Comparison of ENCODE assay signal across 17 cellular contexts in the genomic region with DNA sequence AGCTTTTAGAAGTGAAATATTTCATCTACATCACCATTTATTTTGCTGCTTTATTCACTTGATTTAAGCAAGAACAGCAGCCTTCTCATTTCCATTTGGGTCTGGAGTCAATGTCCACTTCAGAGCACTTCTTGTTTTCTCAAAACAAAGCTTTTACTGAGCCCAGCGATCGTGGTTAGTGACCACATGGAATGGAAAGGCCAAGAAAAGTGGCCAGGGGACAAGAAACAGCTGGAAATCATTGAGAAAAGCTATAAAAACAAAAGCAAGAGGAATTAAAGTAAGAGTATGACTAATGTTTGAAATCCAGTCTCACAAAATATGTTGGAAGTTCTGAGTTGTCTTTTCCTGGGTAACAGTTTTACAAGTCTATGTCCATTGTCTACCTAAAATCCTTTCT.
DNase-seq lines count a peak whose midpoint lies in the region; ATAC-seq and TF ChIP-seq lines count a peak whose summit lies in the region.
"Had no signal": no experiment of that assay in that cellular context is flagged by ENCODE, and none has a peak within 500 bp of the region (broad histone marks: within the 10 kb centered on the region; RNA-seq: fewer than 3 reads in every experiment).

No MANE protein-coding gene starts in this region.

- intact Hi-C loops in ascending aorta (cut with DNase I), result no loop called here
- intact Hi-C loops in activated T-helper 2 cell treated with anti-CD3 and anti-CD28 coated beads, Interferon-gamma antibody, Interleukin-2, Interleukin-4, amounts not matched to agents 10 μg/mL and 5 μg/mL and 100 μg/mL, durations not matched to agents 14 hours and 24 hours and 36 hours (cut with micrococcal nuclease), result no loop called here
- intact Hi-C loops in lower lobe of right lung (cut with DNase I), result no loop called here

- no peak overlapping the region for H3K27ac Mint-ChIP-seq in activated T-helper 2 cell treated with anti-CD3 and anti-CD28 coated beads, Interferon-gamma antibody, Interleukin-2, Interleukin-4, amounts not matched to agents 10 μg/mL and 5 μg/mL and 100 μg/mL, durations not matched to agents 14 hours and 24 hours and 36 hours
- H3K27ac Mint-ChIP-seq: GM23338 had no signal

- no peak overlapping the region for H2AFZ ChIP-seq in smooth muscle cell (ENCODE audit: low read depth)
- H2AFZ ChIP-seq: GM23338 had no signal

- peak overlapping the region; percentile 17 to 41 for H3K27ac ChIP-seq in ascending aorta
- peak overlapping the region; percentile 17 for H3K27ac ChIP-seq in smooth muscle cell (ENCODE audit: low read depth)
- no peak overlapping the region for H3K27ac ChIP-seq in lower lobe of right lung
- H3K27ac ChIP-seq: gastroesophageal sphincter, left ventricle myocardium inferior had no signal

- WGBS in smooth muscle cell (ENCODE audit: low lambda C conversion rate), result 32% methylated on average over 2 of the region's 2 CpGs

- H3K36me3 ChIP-seq in ascending aorta, result no peaks in the 10 kb centered on the region
- H3K36me3 ChIP-seq in smooth muscle cell (ENCODE audit: low read depth), result no peaks in the 10 kb centered on the region
- no peaks in the 10 kb centered on the region for H3K36me3 ChIP-seq in lower lobe of right lung
- H3K36me3 ChIP-seq: gastroesophageal sphincter, left ventricle myocardium inferior had no signal

- H3K9me3 Mint-ChIP-seq in activated T-helper 2 cell treated with anti-CD3 and anti-CD28 coated beads, Interferon-gamma antibody, Interleukin-2, Interleukin-4, amounts not matched to agents 10 μg/mL and 5 μg/mL and 100 μg/mL, durations not matched to agents 14 hours and 24 hours and 36 hours, result peaks cover 34% of the 10 kb centered on the region

- H3K36me3 Mint-ChIP-seq in activated T-helper 2 cell treated with anti-CD3 and anti-CD28 coated beads, Interferon-gamma antibody, Interleukin-2, Interleukin-4, amounts not matched to agents 10 μg/mL and 5 μg/mL and 100 μg/mL, durations not matched to agents 14 hours and 24 hours and 36 hours (ENCODE audit: low read depth), result no peaks in the 10 kb centered on the region

- no peaks in the 10 kb centered on the region for H3K27me3 Mint-ChIP-seq in activated T-helper 2 cell treated with anti-CD3 and anti-CD28 coated beads, Interferon-gamma antibody, Interleukin-2, Interleukin-4, amounts not matched to agents 10 μg/mL and 5 μg/mL and 100 μg/mL, durations not matched to agents 14 hours and 24 hours and 36 hours (ENCODE audit: low read depth)

- no peak overlapping the region for H3K9ac ChIP-seq in smooth muscle cell (ENCODE audit: low read depth)

- no peaks in the 10 kb centered on the region for H3F3A ChIP-seq in smooth muscle cell (ENCODE audit: low read depth)

- H3K4me1 ChIP-seq in ascending aorta (no peaks in the 10 kb centered on the region), smooth muscle cell (ENCODE audit: low read depth) (no peaks in the 10 kb centered on the region), lower lobe of right lung (no peaks in the 10 kb centered on the region)
- H3K4me1 ChIP-seq: gastroesophageal sphincter, left ventricle myocardium inferior had no signal

- no peaks in the 10 kb centered on the region for H4K20me1 ChIP-seq in smooth muscle cell (ENCODE audit: low read depth)

- H3K9me3 ChIP-seq in ascending aorta (peaks cover 0 to 14% of the 10 kb centered on the region in 2 donors), smooth muscle cell (replicated peaks; ENCODE audit: low read depth) (peaks cover under 1% of the 10 kb centered on the region), lower lobe of right lung (peaks cover 7% of the 10 kb centered on the region)

- no peaks in the 10 kb centered on the region for H3K4me1 Mint-ChIP-seq in activated T-helper 2 cell treated with anti-CD3 and anti-CD28 coated beads, Interferon-gamma antibody, Interleukin-2, Interleukin-4, amounts not matched to agents 10 μg/mL and 5 μg/mL and 100 μg/mL, durations not matched to agents 14 hours and 24 hours and 36 hours (ENCODE audit: low read depth)

- no peaks in the 10 kb centered on the region for H3K27me3 ChIP-seq in ascending aorta
- H3K27me3 ChIP-seq in smooth muscle cell (ENCODE audit: low read depth), result no peaks in the 10 kb centered on the region
- H3K27me3 ChIP-seq in lower lobe of right lung (ENCODE audit: low read depth), result no peaks in the 10 kb centered on the region
- H3K27me3 ChIP-seq: gastroesophageal sphincter had no signal

- no peak overlapping the region for H3K4me2 ChIP-seq in smooth muscle cell
- H3K4me2 ChIP-seq: GM23338 had no signal

- H3K4me3 ChIP-seq in ascending aorta (no peak overlapping the region), fibroblast of the aortic adventitia (ENCODE audit: low read depth, low read length) (no peak overlapping the region), smooth muscle cell (no peak overlapping the region), lower lobe of right lung (no peak overlapping the region)
- H3K4me3 ChIP-seq: gastroesophageal sphincter, GM23338, left ventricle myocardium inferior, mucosa of descending colon had no signal

- H3K79me2 ChIP-seq in smooth muscle cell (ENCODE audit: low read depth), result no peaks in the 10 kb centered on the region

- no peak overlapping the region for H3K4me3 Mint-ChIP-seq in activated T-helper 2 cell treated with anti-CD3 and anti-CD28 coated beads, Interferon-gamma antibody, Interleukin-2, Interleukin-4, amounts not matched to agents 10 μg/mL and 5 μg/mL and 100 μg/mL, durations not matched to agents 14 hours and 24 hours and 36 hours (ENCODE audit: low read depth)
- H3K4me3 Mint-ChIP-seq: GM23338 had no signal

- ATAC-seq in GM21367 (IDR thresholded peaks at IDR 0.05; ENCODE audit: unreplicated experiment), result no peak
- ATAC-seq in lower lobe of right lung, result no peak
- ATAC-seq: gastroesophageal sphincter, GM23338, mucosa of descending colon had no signal

- TF ChIP-seq CTCF in ascending aorta (IDR thresholded peaks at IDR 0.05), result no peak
- no peak for TF ChIP-seq CTCF in fibroblast of the aortic adventitia (IDR thresholded peaks at IDR 0.05; ENCODE audit: insufficient read depth, low read length)
- TF ChIP-seq CTCF in smooth muscle cell (IDR thresholded peaks at IDR 0.05; ENCODE audit: borderline replicate concordance, insufficient read depth, poor library complexity, severe bottlenecking), result no peak
- TF ChIP-seq CTCF in lower lobe of right lung (IDR thresholded peaks at IDR 0.05), result no peak

- DNase-seq in GM03348 (ENCODE audit: low spot score) (peak; percentile 44), ascending aorta (ENCODE audit: low spot score in 2 of 2) (no peak), fibroblast of the aortic adventitia (ENCODE audit: low read depth) (peak; percentile 12), smooth muscle cell (lab: John Stamatoyannopoulos, UW; ENCODE audit: unreplicated experiment) (no peak), lower lobe of right lung (no peak)
- no peak for DNase-seq in activated T-helper 2 cell treated with anti-CD3 and anti-CD28 coated beads, Interferon-gamma antibody, Interleukin-2, Interleukin-4, amounts not matched to agents 10 μg/mL and 5 μg/mL and 100 μg/mL, durations not matched to agents 14 hours and 24 hours and 36 hours (ENCODE audit: low spot score)
- DNase-seq: activated CD4-positive, alpha-beta T cell treated with anti-CD3 and anti-CD28 coated beads for 48 hours; activated effector memory CD4-positive, alpha-beta T cell treated with Interleukin-2 at 50 U/mL for 16 hours; C1 segment of cervical spinal cord; cerebellar nuclear complex; left ventricle myocardium inferior; NCI-H1694; NCI-H446 treated with DMSO at 0.1 percent for 48 hours had no signal

Comparison
In these comparisons a context has a peak if more than half of its experiments do, and no peak if none do; other contexts are left out.
1. DNase-seq: peak in GM03348 (single experiment) and fibroblast of the aortic adventitia (single experiment); none in ascending aorta (0 of 2), smooth muscle cell (single experiment), activated T-helper 2 cell treated with anti-CD3 and anti-CD28 coated beads, Interferon-gamma antibody, Interleukin-2, Interleukin-4, amounts not matched to agents 10 μg/mL and 5 μg/mL and 100 μg/mL, durations not matched to agents 14 hours and 24 hours and 36 hours (single experiment) and lower lobe of right lung (single experiment).